In the genomic region with DNA sequence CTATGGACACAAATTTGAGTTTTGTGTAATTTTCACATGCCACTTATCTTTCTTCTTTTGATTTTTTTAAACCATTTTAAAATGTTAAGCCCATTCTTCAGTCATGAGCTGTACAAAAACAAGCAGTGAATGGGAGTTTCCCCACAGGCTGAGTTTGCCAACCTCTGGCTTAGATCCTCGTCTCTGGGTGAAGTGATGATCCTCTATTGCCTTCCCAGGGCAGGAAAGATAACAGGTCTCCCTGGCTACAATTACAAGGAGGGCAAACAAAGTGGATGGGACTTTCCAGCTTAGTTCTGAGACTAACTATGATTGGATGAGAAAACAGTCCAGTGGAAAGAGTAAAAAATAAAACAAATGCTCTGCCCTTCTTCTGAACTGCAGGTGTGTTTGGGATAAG, we compare ENCODE assay signal across 17 cellular contexts.
A peak's percentile ranks its signal among the peaks of the same experiment; 100 is the strongest.
DNase-seq lines count a peak whose midpoint lies in the region; ATAC-seq, FAIRE-seq and TF ChIP-seq lines count a peak whose summit lies in the region.
"Had no signal": no experiment of that assay in that cellular context is flagged by ENCODE, and none has a peak within 500 bp of the region (broad histone marks: within the 10 kb centered on the region; RNA-seq: fewer than 3 reads in every experiment).

No MANE protein-coding gene starts in this region.

- intact Hi-C loops in IMR-90 (cut with micrococcal nuclease) = no loop called here
- intact Hi-C loops in pancreas (cut with DNase I) = no loop called here

- POLR2A ChIA-PET in IMR-90 (lab: Charles Lee; ENCODE audit: unreplicated experiment) = no interaction called here

- H4K91ac ChIP-seq in IMR-90 (ENCODE audit: insufficient read depth, low read depth, low read length) = no peak overlapping the region

- no CpG with 5 or more reads among the region's 1 CpG for WGBS in IMR-90 (ENCODE audit: extremely low coverage in 2 of 2, insufficient read length in 1 of 2), 2 experiments
- 5 to 10% methylated on average over 1 of the region's 1 CpG for WGBS in pancreas, 2 donors

- in situ Hi-C loops in IMR-90 (cut with MboI; ENCODE audit: low sequenced_read_pairs) = no loop called here

- CTCF ChIA-PET in IMR-90 (lab: Yijun Ruan, JAX) = no interaction called here

- H3K9me3 ChIP-seq in IMR-90 (ENCODE audit: control insufficient read depth, insufficient read depth, low read length) (no peaks in the 10 kb centered on the region), adipocyte (ENCODE audit: control insufficient read depth, low read length) (no peaks in the 10 kb centered on the region), pancreas (no peaks in the 10 kb centered on the region)
- H3K9me3 ChIP-seq: BE2C, testis had no signal

- H3K4ac ChIP-seq in IMR-90 (ENCODE audit: low read depth, low read length) = no peak overlapping the region

- no peak overlapping the region for H2AFZ ChIP-seq in IMR-90 (replicated peaks; ENCODE audit: low read length, poor library complexity)

- H3K27me3 ChIP-seq in IMR-90 (ENCODE audit: control insufficient read depth, insufficient read depth, low read length) (peaks cover under 1% of the 10 kb centered on the region; the same call in 1 of the 2 replicates), adipocyte (replicated peaks; ENCODE audit: control insufficient read depth, insufficient read depth, low read length) (peaks cover 10% of the 10 kb centered on the region), pancreas (no peaks in the 10 kb centered on the region)
- H3K27me3 ChIP-seq: testis had no signal

- DNase-seq in IMR-90 = peak; percentile 15
- peak; percentile 34 for DNase-seq in adipocyte (ENCODE audit: low read depth)
- DNase-seq in foreskin fibroblast = peak; percentile 3 to 30
- DNase-seq in pancreas = peak in 1 of 6 donors; percentile 31
- DNase-seq in NCI-H2107 treated with DMSO at 0.1 percent for 48 hours (lab: John Stamatoyannopoulos, UW; ENCODE audit: unreplicated experiment) = no peak
- DNase-seq in activated CD4-positive, CD25-positive, alpha-beta regulatory T cell (lab: John Stamatoyannopoulos, UW) = no peak
- DNase-seq: activated gamma-delta T cell treated with Interleukin-2 at 50 U/mL for 16 hours, BE2C, erythroblast, GDM1, hypothalamus, NCI-H1694, testis had no signal

- no peaks in the 10 kb centered on the region for H4K20me1 ChIP-seq in IMR-90 (ENCODE audit: insufficient read depth, low read length)

- no peak overlapping the region for H3K23ac ChIP-seq in IMR-90 (ENCODE audit: low read depth, low read length)

- H2BK15ac ChIP-seq in IMR-90 (ENCODE audit: low read depth, low read length) = no peak overlapping the region

- H3K56ac ChIP-seq in IMR-90 (ENCODE audit: extremely low read depth, insufficient read depth, low read length) = no peak overlapping the region

- H3K9me1 ChIP-seq in IMR-90 (ENCODE audit: insufficient read depth, low read length) = no peaks in the 10 kb centered on the region

- H4K8ac ChIP-seq in IMR-90 (ENCODE audit: low read depth in 2 of 2, low read length in 2 of 2) = no peak overlapping the region

- no peak overlapping the region for H3K4me3 ChIP-seq in IMR-90 (ENCODE audit: insufficient read depth, low read depth, low read length)
- H3K4me3 ChIP-seq in adipocyte (ENCODE audit: low read length) = no peak overlapping the region
- no peak overlapping the region for H3K4me3 ChIP-seq in foreskin fibroblast (ENCODE audit: low read depth in 1 of 2, low read length in 2 of 2)
- H3K4me3 ChIP-seq in pancreas = no peak overlapping the region
- H3K4me3 ChIP-seq: testis had no signal

- FAIRE-seq in pancreas (lab: Jason Lieb, UNC) = no peak
- FAIRE-seq: D721Med, GM12892 had no signal

- H3K4me1 ChIP-seq in IMR-90 (ENCODE audit: control insufficient read depth, insufficient read depth, low read length) (no peaks in the 10 kb centered on the region), adipocyte (ENCODE audit: control insufficient read depth, insufficient read depth, low read length) (peaks cover 4% of the 10 kb centered on the region), pancreas (no peaks in the 10 kb centered on the region)
- H3K4me1 ChIP-seq: BE2C, testis had no signal

- no peak overlapping the region for H2BK20ac ChIP-seq in IMR-90 (ENCODE audit: low read depth, low read length)

- no peak for TF ChIP-seq CTCF in IMR-90 (conservative IDR thresholded peaks at IDR 0.05; ENCODE audit: low read depth, low read length)
- no peak for TF ChIP-seq CTCF in foreskin fibroblast (IDR thresholded peaks at IDR 0.05; ENCODE audit: low read depth, low read length)
- no peak for TF ChIP-seq CTCF in pancreas (IDR thresholded peaks at IDR 0.05)

- no peak overlapping the region for H2AK9ac ChIP-seq in IMR-90 (replicated peaks; ENCODE audit: low read depth, low read length, poor library complexity)

- ATAC-seq in IMR-90 (ENCODE audit: low read depth) (no peak), pancreas (peak in 3 of 4 donors; percentile 82 to 90 (median 84)), GM21528 (IDR thresholded peaks at IDR 0.05; ENCODE audit: low FRiP score, unreplicated experiment) (no peak)
- ATAC-seq: activated CD4-positive, CD25-positive, alpha-beta regulatory T cell treated with anti-CD3 and anti-CD28 coated beads, Interleukin-2, amount 50 U/mL, for 24 hours had no signal

- no peak overlapping the region for H3K18ac ChIP-seq in IMR-90 (ENCODE audit: low read depth, low read length)

- no peak overlapping the region for H3K9ac ChIP-seq in IMR-90 (ENCODE audit: low read depth, low read length)
- H3K9ac ChIP-seq in adipocyte (ENCODE audit: low read length) = no peak overlapping the region

- no peaks in the 10 kb centered on the region for H3K79me1 ChIP-seq in IMR-90 (ENCODE audit: low read depth in 1 of 2, low read length in 2 of 2)

- no peak overlapping the region for H4K5ac ChIP-seq in IMR-90 (ENCODE audit: low read depth, low read length)

- H3K36me3 ChIP-seq in IMR-90 (ENCODE audit: control insufficient read depth, insufficient read depth, low read length) (no peaks in the 10 kb centered on the region), adipocyte (ENCODE audit: control insufficient read depth, insufficient read depth, low read length, severe bottlenecking) (no peaks in the 10 kb centered on the region), pancreas (no peaks in the 10 kb centered on the region)
- H3K36me3 ChIP-seq: BE2C had no signal

- H3K4me2 ChIP-seq in IMR-90 (ENCODE audit: low read depth, low read length) = no peak overlapping the region

- no peak overlapping the region for H3K27ac ChIP-seq in IMR-90 (ENCODE audit: insufficient read depth, low read length)
- H3K27ac ChIP-seq in pancreas = peak overlapping the region in 1 of 4 donors; percentile 40
- H3K27ac ChIP-seq: testis had no signal

- H2AK5ac ChIP-seq in IMR-90 (ENCODE audit: low read depth, low read length) = no peak overlapping the region

- no peak overlapping the region for H2BK120ac ChIP-seq in IMR-90 (ENCODE audit: low read depth, low read length)

- no peak for TF ChIP-seq POLR2A in IMR-90 (IDR thresholded peaks at IDR 0.05; ENCODE audit: low read depth, low read length)

- no peak overlapping the region for H3K14ac ChIP-seq in IMR-90 (replicated peaks; ENCODE audit: low read depth, low read length)

- no peak overlapping the region for H2BK5ac ChIP-seq in IMR-90 (ENCODE audit: low read depth, low read length, poor library complexity, severe bottlenecking)

- dilution Hi-C loops in IMR-90 (cut with HindIII; ENCODE audit: low sequenced_read_pairs, unreplicated experiment) = no loop called here

- BruUV-seq in IMR-90 (replicated peaks; lab: Mats Ljungman, UMichigan) = no TSS peak

- no peak for TF ChIP-seq RAD21 in IMR-90 (IDR thresholded peaks at IDR 0.05; ENCODE audit: low read length)

TF ChIP-seq in IMR-90, 13 proteins besides CTCF, POLR2A, EP300 and RAD21:
- TF ChIP-seq MXI1 (IDR thresholded peaks at IDR 0.05; ENCODE audit: borderline replicate concordance, low read depth, low read length) (no peak), MAZ (IDR thresholded peaks at IDR 0.05; ENCODE audit: borderline replicate concordance, low read depth, low read length) (no peak), MAFK (IDR thresholded peaks at IDR 0.05; ENCODE audit: low read depth, low read length) (no peak)
- TF ChIP-seq, protein P1, sequence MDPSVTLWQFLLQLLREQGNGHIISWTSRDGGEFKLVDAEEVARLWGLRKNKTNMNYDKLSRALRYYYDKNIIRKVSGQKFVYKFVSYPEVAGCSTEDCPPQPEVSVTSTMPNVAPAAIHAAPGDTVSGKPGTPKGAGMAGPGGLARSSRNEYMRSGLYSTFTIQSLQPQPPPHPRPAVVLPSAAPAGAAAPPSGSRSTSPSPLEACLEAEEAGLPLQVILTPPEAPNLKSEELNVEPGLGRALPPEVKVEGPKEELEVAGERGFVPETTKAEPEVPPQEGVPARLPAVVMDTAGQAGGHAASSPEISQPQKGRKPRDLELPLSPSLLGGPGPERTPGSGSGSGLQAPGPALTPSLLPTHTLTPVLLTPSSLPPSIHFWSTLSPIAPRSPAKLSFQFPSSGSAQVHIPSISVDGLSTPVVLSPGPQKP (IDR thresholded peaks at IDR 0.05; ENCODE audit: borderline replicate concordance, low read depth, low read length) = no peak

Comparison
In these comparisons a context has a peak if more than half of its experiments do, and no peak if none do; other contexts are left out.
1. ATAC-seq: peak in pancreas (3 of 4); none in IMR-90 (single experiment) and GM21528 (single experiment).
2. DNase-seq: peak in IMR-90 (single experiment), adipocyte (single experiment) and foreskin fibroblast (2 of 2); none in NCI-H2107 treated with DMSO at 0.1 percent for 48 hours (single experiment) and activated CD4-positive, CD25-positive, alpha-beta regulatory T cell (0 of 4).